Comparison of ENCODE assay signal across 8 cellular contexts in genomic region chr4:169115897-169116254, GRCh38.
DNase-seq lines count a peak whose midpoint lies in the region; ATAC-seq and TF ChIP-seq lines count a peak whose summit lies in the region.

No MANE protein-coding gene starts in this region.

- no peak for ATAC-seq in HG03095 (IDR thresholded peaks at IDR 0.05; ENCODE audit: unreplicated experiment)

- no peak for TF ChIP-seq CTCF in colonic mucosa (IDR thresholded peaks at IDR 0.05)
- peak in 1 of 6 experiments; percentile 39 for TF ChIP-seq CTCF in esophagus squamous epithelium (IDR thresholded peaks at IDR 0.05)

- H3K9me3 ChIP-seq in colonic mucosa (no peaks in the 10 kb centered on the region), esophagus squamous epithelium (no peaks in the 10 kb centered on the region)

- H3K4me3 ChIP-seq in colonic mucosa (no peak overlapping the region), esophagus squamous epithelium (no peak overlapping the region)

- no peaks in the 10 kb centered on the region for H3K4me1 ChIP-seq in colonic mucosa
- no peaks in the 10 kb centered on the region for H3K4me1 ChIP-seq in esophagus squamous epithelium

- H3K9ac ChIP-seq in colonic mucosa (ENCODE audit: low read depth in 2 of 2, low read length in 2 of 2), result no peak overlapping the region

- WGBS in esophagus squamous epithelium, 2 donors, result 16 to 41% methylated on average over 4 of the region's 4 CpGs

- H3K27me3 ChIP-seq in colonic mucosa (no peaks in the 10 kb centered on the region), esophagus squamous epithelium (no peaks in the 10 kb centered on the region)

- TF ChIP-seq POLR2A in esophagus squamous epithelium (IDR thresholded peaks at IDR 0.05), result no peak

- intact Hi-C loops in colonic mucosa (cut with DNase I), result no loop called here
- intact Hi-C loops in esophagus squamous epithelium (cut with DNase I), result no loop called here

- DNase-seq in GM04503 (ENCODE audit: low read depth) (peak; percentile 82), NCI-H1436 treated with DMSO at 0.1 percent for 48 hours (lab: John Stamatoyannopoulos, UW) (peak; percentile 62), colonic mucosa (peak; percentile 55), nucleus accumbens (lab: John Stamatoyannopoulos, UW) (peak in 33 of 56 donors; percentile 3 to 81 (median 43)), esophagus squamous epithelium (lab: John Stamatoyannopoulos, UW) (no peak), hippocampal formation (lab: John Stamatoyannopoulos, UW) (no peak), DMS153 (lab: John Stamatoyannopoulos, UW) (no peak)

- peaks cover 4% of the 10 kb centered on the region for H3K36me3 ChIP-seq in colonic mucosa
- H3K36me3 ChIP-seq in esophagus squamous epithelium, result peaks cover 0 to 86% (median 0%) of the 10 kb centered on the region in 3 donors

- H3K27ac ChIP-seq in colonic mucosa (peak overlapping the region; percentile 13), esophagus squamous epithelium (no peak overlapping the region)

Comparison
In these comparisons a context has a peak if more than half of its experiments do, and no peak if none do; other contexts are left out.
1. DNase-seq: peak in GM04503 (single experiment), NCI-H1436 treated with DMSO at 0.1 percent for 48 hours (single experiment), colonic mucosa (single experiment) and nucleus accumbens (33 of 56); none in esophagus squamous epithelium (single experiment), hippocampal formation (0 of 2) and DMS153 (single experiment).